ENCODE assay signal across 8 cellular contexts in genomic region chr14:58298477-58298879, GRCh38. TPM values are rescaled to one million over a fixed set of nuclear protein-coding genes. Genes with fewer than 3 reads are reported as not detected.
DNase-seq lines count a peak whose midpoint lies in the region; ATAC-seq and TF ChIP-seq lines count a peak whose summit lies in the region.

Gene ARID4A (plus strand): TSS chr14:58298555. CDS start chr14:58299855, 1,300 bp downstream.

- peak within 1 kb of the TSS; percentile 89 for H3K4me3 ChIP-seq in epithelial cell of esophagus (ENCODE audit: low read length)
- peak within 1 kb of the TSS; percentile 90 to 96 for H3K4me3 ChIP-seq in testis

- DNase-seq in HEK293T (ENCODE audit: extremely low spot score) (no peak), epithelial cell of esophagus (ENCODE audit: low read depth) (no peak), testis (peak; percentile 97), HCEC 1CT (no peak)
- DNase-seq in activated CD8-positive, alpha-beta T cell treated with anti-CD3 and anti-CD28 coated beads for 36 hours: peak; percentile 91

- H3K36me3 Mint-ChIP-seq in activated CD8-positive, alpha-beta T cell treated with anti-CD3 and anti-CD28 coated beads for 36 hours (ENCODE audit: low read depth): peaks cover 43% of the 10 kb centered on the region
- H3K36me3 Mint-ChIP-seq in nephron (ENCODE audit: low read depth): peaks cover 39% of the 10 kb centered on the region

- no peaks in the 10 kb centered on the region for H3K27me3 Mint-ChIP-seq in activated CD8-positive, alpha-beta T cell treated with anti-CD3 and anti-CD28 coated beads for 36 hours
- no peaks in the 10 kb centered on the region for H3K27me3 Mint-ChIP-seq in nephron (ENCODE audit: low read depth)

- CTCF ChIA-PET in HEK293T (lab: Yijun Ruan, JAX): no interaction called here
- CTCF ChIA-PET in activated CD8-positive, alpha-beta T cell treated with anti-CD3 and anti-CD28 coated beads for 36 hours (lab: Charles Lee): interaction anchor here (1.0 to 1.4 kb wide), 7 partner anchors 8 to 99 kb away, joined by 3 to 4 read pairs (median 3); no protein-coding TSS in a partner anchor

- no peaks in the 10 kb centered on the region for H3K27me3 ChIP-seq in testis

- H3K27ac ChIP-seq in testis: peak within 1 kb of the TSS; percentile 97

- peaks cover 12% of the 10 kb centered on the region for H3K4me1 ChIP-seq in testis

- TF ChIP-seq CTCF in activated CD8-positive, alpha-beta T cell treated with anti-CD3 and anti-CD28 coated beads for 36 hours (IDR thresholded peaks at IDR 0.05): no peak
- no peak for TF ChIP-seq CTCF in epithelial cell of esophagus (IDR thresholded peaks at IDR 0.05; ENCODE audit: insufficient read depth, low read depth, low read length, missing control alignments)
- TF ChIP-seq CTCF in nephron (IDR thresholded peaks at IDR 0.05; ENCODE audit: unreplicated experiment in 3 of 3): no peak
- TF ChIP-seq CTCF in testis (IDR thresholded peaks at IDR 0.05): no peak

- H3K4me1 Mint-ChIP-seq in activated CD8-positive, alpha-beta T cell treated with anti-CD3 and anti-CD28 coated beads for 36 hours (ENCODE audit: low read depth): peaks cover 38% of the 10 kb centered on the region
- peaks cover 5% of the 10 kb centered on the region for H3K4me1 Mint-ChIP-seq in nephron

- H3K4me3 Mint-ChIP-seq in activated CD8-positive, alpha-beta T cell treated with anti-CD3 and anti-CD28 coated beads for 36 hours: no peak within 1 kb of the TSS
- peak within 1 kb of the TSS; percentile 99 to 100 (median 100) for H3K4me3 Mint-ChIP-seq in nephron

- no peaks in the 10 kb centered on the region for H3K9me3 ChIP-seq in testis

- WGBS in testis, 2 donors: 0 to 1% methylated on average over 20 to 25 of the region's 25 CpGs

- POLR2A ChIA-PET in HEK293T (lab: Yijun Ruan, JAX): interaction anchor here (0.6 to 3.2 kb wide), 35 partner anchors 8 to 890 kb away, joined by 3 to 32 read pairs (median 4); partner anchors contain the start of genes ACTR10, DAAM1, KIAA0586 and PSMA3
- POLR2A ChIA-PET in activated CD8-positive, alpha-beta T cell treated with anti-CD3 and anti-CD28 coated beads for 36 hours (lab: Charles Lee): interaction anchor here (0.8 to 3.1 kb wide), 17 partner anchors 9 to 129 kb away, joined by 3 to 22 read pairs (median 7); partner anchors contain the start of genes KIAA0586, PSMA3 and TIMM9

- ATAC-seq in activated CD8-positive, alpha-beta T cell treated with anti-CD3 and anti-CD28 coated beads for 36 hours: no peak
- ATAC-seq in HG03135 (IDR thresholded peaks at IDR 0.05; ENCODE audit: unreplicated experiment) (no peak), HG02870 (IDR thresholded peaks at IDR 0.05; ENCODE audit: unreplicated experiment) (no peak)

- no peaks in the 10 kb centered on the region for H3K36me3 ChIP-seq in testis (ENCODE audit: low read depth, missing control alignments)

- intact Hi-C loops in activated CD8-positive, alpha-beta T cell treated with anti-CD3 and anti-CD28 coated beads for 36 hours (cut with micrococcal nuclease): loop anchor here (10.0 kb wide), 1 partner anchor 126 kb away; the partner anchor contains the start of genes KIAA0586 and TIMM9
- intact Hi-C loops in testis (cut with DNase I; ENCODE audit: low total_unique reads): no loop called here

- peak; percentile 92 for TF ChIP-seq POLR2A in testis (IDR thresholded peaks at IDR 0.05)

- no peaks in the 10 kb centered on the region for H3K9me3 Mint-ChIP-seq in activated CD8-positive, alpha-beta T cell treated with anti-CD3 and anti-CD28 coated beads for 36 hours
- H3K9me3 Mint-ChIP-seq in nephron: no peaks in the 10 kb centered on the region

- H3K27ac Mint-ChIP-seq in activated CD8-positive, alpha-beta T cell treated with anti-CD3 and anti-CD28 coated beads for 36 hours: peak within 1 kb of the TSS; percentile 93
- peak within 1 kb of the TSS in 2 of 3 experiments; percentile 90 to 99 for H3K27ac Mint-ChIP-seq in nephron

TF ChIP-seq in HEK293T, 16 proteins besides CTCF, POLR2A, EP300 and RAD21:
- no peak for TF ChIP-seq SUZ12 (IDR thresholded peaks at IDR 0.05)
- TF ChIP-seq L3MBTL2 (conservative IDR thresholded peaks at IDR 0.05): peak; percentile 87

RNA-seq across cellular contexts. Expression of gene ARID4A, which starts in this region (rescaled TPM):
- 10 to 100 TPM; 22.1 to 22.4 TPM for total RNA-seq in activated CD8-positive, alpha-beta T cell treated with anti-CD3 and anti-CD28 coated beads for 36 hours
- total RNA-seq in testis: 10 to 100 TPM; 26.9 to 29.3 TPM
- 3.1 TPM for polyA plus RNA-seq in testis (ENCODE audit: insufficient read depth, low read depth, low replicate concordance)

Comparison
In these comparisons a context has a peak if more than half of its experiments do, and no peak if none do; other contexts are left out.
1. DNase-seq: peak in activated CD8-positive, alpha-beta T cell treated with anti-CD3 and anti-CD28 coated beads for 36 hours (single experiment) and testis (single experiment); none in HEK293T (single experiment), epithelial cell of esophagus (single experiment) and HCEC 1CT (single experiment).